In genomic region chr3:191962324-191962723, GRCh38 we compare ENCODE assay signal across 1 cellular context.
TF ChIP-seq lines count a peak whose summit lies in the region.

No MANE protein-coding gene starts in this region.

TF ChIP-seq in WTC11, 78 proteins besides CTCF, POLR2A, EP300 and RAD21 (continued from another document):
- TF ChIP-seq ZNF317 (CRISPR knock-in tag; IDR thresholded peaks at IDR 0.05; ENCODE audit: borderline replicate concordance, low read depth) (no peak), ZNF281 (CRISPR knock-in tag; IDR thresholded peaks at IDR 0.05) (no peak), TP53 (CRISPR knock-in tag; IDR thresholded peaks at IDR 0.05) (no peak), ZNF232 (CRISPR knock-in tag; IDR thresholded peaks at IDR 0.05) (no peak), SMAD3 (CRISPR knock-in tag; IDR thresholded peaks at IDR 0.05; ENCODE audit: borderline replicate concordance) (no peak), USF1 (CRISPR knock-in tag; IDR thresholded peaks at IDR 0.05) (no peak), ZNF425 (CRISPR knock-in tag; conservative IDR thresholded peaks at IDR 0.05) (no peak), ZNF671 (CRISPR knock-in tag; IDR thresholded peaks at IDR 0.05) (no peak), ZNF396 (CRISPR knock-in tag; IDR thresholded peaks at IDR 0.05; ENCODE audit: borderline replicate concordance) (no peak), RORB (CRISPR knock-in tag; IDR thresholded peaks at IDR 0.05) (no peak), CBFB (CRISPR knock-in tag; IDR thresholded peaks at IDR 0.05; ENCODE audit: low read depth) (no peak), ESRRA (CRISPR knock-in tag; IDR thresholded peaks at IDR 0.05; ENCODE audit: borderline replicate concordance) (no peak), GTF2I (CRISPR knock-in tag; conservative IDR thresholded peaks at IDR 0.05) (no peak)
